Comparison of ENCODE assay signal across 1 cellular context in genomic region chr20:407953-408842, GRCh38.
TF ChIP-seq lines count a peak whose summit lies in the region.

TSS of gene RBCK1 (plus strand) at chr20:408299. CDS start at chr20:408758, 459 bp downstream.

TF ChIP-seq in K562, 482 proteins besides CTCF, POLR2A, EP300 and RAD21 (continued from another document and continues in another):
- peak; percentile 67; the same call in 1 of the 2 replicates for TF ChIP-seq ELF2 (CRISPR knock-in tag; IDR thresholded peaks at IDR 0.05)
- TF ChIP-seq CHD1 (IDR thresholded peaks at IDR 0.05; ENCODE audit: low read length): peak; percentile 60
- TF ChIP-seq SPI1 (IDR thresholded peaks at IDR 0.05; ENCODE audit: borderline replicate concordance, low read depth, low read length): no peak
- no peak for TF ChIP-seq MED1 (CRISPR knock-in tag; IDR thresholded peaks at IDR 0.05; ENCODE audit: borderline replicate concordance)
- no peak for TF ChIP-seq TFE3 (CRISPR knock-in tag; IDR thresholded peaks at IDR 0.05)
- no peak for TF ChIP-seq BHLHE40 (IDR thresholded peaks at IDR 0.05; ENCODE audit: low read length)
- no peak for TF ChIP-seq RBM15 (IDR thresholded peaks at IDR 0.05; ENCODE audit: insufficient read depth, low read length)
- TF ChIP-seq RBBP5 (IDR thresholded peaks at IDR 0.05; ENCODE audit: borderline replicate concordance, insufficient read depth, low read length, poor library complexity, severe bottlenecking): peak; percentile 90
- peak; percentile 62; the same call in 1 of the 2 replicates for TF ChIP-seq ZC3H4 (CRISPR knock-in tag; IDR thresholded peaks at IDR 0.05; ENCODE audit: borderline replicate concordance)
- TF ChIP-seq ZNF740 (CRISPR knock-in tag; IDR thresholded peaks at IDR 0.05): peak; percentile 44; the same call in 1 of the 2 replicates
- TF ChIP-seq ZNF740 (tag; IDR thresholded peaks at IDR 0.05): peak in 1 of 2 experiments; percentile 60; a peak in 1 of 4 replicates
- peak; percentile 25; the same call in 1 of the 2 replicates for TF ChIP-seq TFAP4 (CRISPR knock-in tag; IDR thresholded peaks at IDR 0.05; ENCODE audit: borderline replicate concordance)
- no peak for TF ChIP-seq ELK3 (CRISPR knock-in tag; IDR thresholded peaks at IDR 0.05)
- TF ChIP-seq MNT (conservative IDR thresholded peaks at IDR 0.05): peak in 1 of 2 experiments; percentile 62; a peak in 2 of 4 replicates
- TF ChIP-seq KDM5B (IDR thresholded peaks at IDR 0.05; ENCODE audit: insufficient replicate concordance, low read depth, low read length): peak; percentile 13
- 0 out of 4 replicates have a peak, but pooled peaks of 1 of the 2 experiments have one; percentile 43 for TF ChIP-seq ZNF639 (CRISPR knock-in tag; conservative IDR thresholded peaks at IDR 0.05 in 1 of 2, IDR thresholded peaks at IDR 0.05 in 1 of 2)
- TF ChIP-seq C11orf30 (IDR thresholded peaks at IDR 0.05; ENCODE audit: low read depth): peak; percentile 16; the same call in 1 of the 2 replicates
- no peak for TF ChIP-seq ZNF695 (CRISPR knock-in tag; IDR thresholded peaks at IDR 0.05)
- no peak for TF ChIP-seq FOXK2 (conservative IDR thresholded peaks at IDR 0.05 in 1 of 2, IDR thresholded peaks at IDR 0.05 in 1 of 2; ENCODE audit: low read depth in 2 of 2)
- TF ChIP-seq CTBP1 (IDR thresholded peaks at IDR 0.05; ENCODE audit: borderline replicate concordance): no peak
- no peak for TF ChIP-seq ESRRB (CRISPR knock-in tag; IDR thresholded peaks at IDR 0.05; ENCODE audit: borderline replicate concordance)
- peak; percentile 79 for TF ChIP-seq GABPB1 (CRISPR knock-in tag; IDR thresholded peaks at IDR 0.05)
- TF ChIP-seq MYC (IDR thresholded peaks at IDR 0.05; ENCODE audit: low read depth, low read length): no peak
- TF ChIP-seq MYC (CRISPR knock-in tag; IDR thresholded peaks at IDR 0.05; ENCODE audit: borderline replicate concordance, low read depth): 0 out of 2 replicates have a peak, but pooled peaks have one; percentile 44
- no peak for TF ChIP-seq ZNF316 (IDR thresholded peaks at IDR 0.05)
- TF ChIP-seq CBX3 (IDR thresholded peaks at IDR 0.05; ENCODE audit: borderline replicate concordance in 1 of 2, low read length in 2 of 2): no peak
- TF ChIP-seq MBD2 (IDR thresholded peaks at IDR 0.05; ENCODE audit: borderline replicate concordance, low read depth): 0 out of 2 replicates have a peak, but pooled peaks have one; percentile 11
- TF ChIP-seq PCBP1 (IDR thresholded peaks at IDR 0.05; ENCODE audit: low read depth, low read length, poor library complexity, severe bottlenecking): peak; percentile 46
- no peak for TF ChIP-seq XRCC5 (IDR thresholded peaks at IDR 0.05; ENCODE audit: low read depth, low read length)
- no peak for TF ChIP-seq PTTG1 (tag; IDR thresholded peaks at IDR 0.05; ENCODE audit: low read depth)
- peak; percentile 82 for TF ChIP-seq ELF1 (tag; IDR thresholded peaks at IDR 0.05)
- TF ChIP-seq ZNF143 (CRISPR knock-in tag; IDR thresholded peaks at IDR 0.05): 0 out of 2 replicates have a peak, but pooled peaks have one; percentile 25
- 0 out of 4 replicates have a peak, but pooled peaks of 1 of the 2 experiments have one; percentile 40 for TF ChIP-seq FOXA3 (CRISPR knock-in tag; conservative IDR thresholded peaks at IDR 0.05 in 1 of 2, IDR thresholded peaks at IDR 0.05 in 1 of 2)
- TF ChIP-seq ZBTB40 (IDR thresholded peaks at IDR 0.05): peak; percentile 86
- TF ChIP-seq ZBTB40 (CRISPR knock-in tag; IDR thresholded peaks at IDR 0.05): no peak
- no peak for TF ChIP-seq SNRNP70 (optimal IDR thresholded peaks at IDR 0.05; ENCODE audit: low read depth, low read length)
- TF ChIP-seq OTX1 (CRISPR knock-in tag; IDR thresholded peaks at IDR 0.05): no peak
- no peak for TF ChIP-seq ZNF274 (IDR thresholded peaks at IDR 0.05; ENCODE audit: borderline replicate concordance, low read depth, low read length)
- peak; percentile 54 for TF ChIP-seq TAF9B (IDR thresholded peaks at IDR 0.05; ENCODE audit: partially characterized antibody)
- TF ChIP-seq RB1 (IDR thresholded peaks at IDR 0.05; ENCODE audit: low read depth): peak; percentile 34; the same call in 1 of the 2 replicates
- TF ChIP-seq NFE2L1 (tag; IDR thresholded peaks at IDR 0.05; ENCODE audit: borderline replicate concordance, low read depth): no peak
- no peak for TF ChIP-seq FOXJ2 (tag; IDR thresholded peaks at IDR 0.05)
- TF ChIP-seq TAF1 (IDR thresholded peaks at IDR 0.05; ENCODE audit: control insufficient read depth, extremely low read depth, insufficient read depth, low read length, severe bottlenecking): peak; percentile 23
